8 cellular contexts compared by ENCODE assay signal in the genomic region with DNA sequence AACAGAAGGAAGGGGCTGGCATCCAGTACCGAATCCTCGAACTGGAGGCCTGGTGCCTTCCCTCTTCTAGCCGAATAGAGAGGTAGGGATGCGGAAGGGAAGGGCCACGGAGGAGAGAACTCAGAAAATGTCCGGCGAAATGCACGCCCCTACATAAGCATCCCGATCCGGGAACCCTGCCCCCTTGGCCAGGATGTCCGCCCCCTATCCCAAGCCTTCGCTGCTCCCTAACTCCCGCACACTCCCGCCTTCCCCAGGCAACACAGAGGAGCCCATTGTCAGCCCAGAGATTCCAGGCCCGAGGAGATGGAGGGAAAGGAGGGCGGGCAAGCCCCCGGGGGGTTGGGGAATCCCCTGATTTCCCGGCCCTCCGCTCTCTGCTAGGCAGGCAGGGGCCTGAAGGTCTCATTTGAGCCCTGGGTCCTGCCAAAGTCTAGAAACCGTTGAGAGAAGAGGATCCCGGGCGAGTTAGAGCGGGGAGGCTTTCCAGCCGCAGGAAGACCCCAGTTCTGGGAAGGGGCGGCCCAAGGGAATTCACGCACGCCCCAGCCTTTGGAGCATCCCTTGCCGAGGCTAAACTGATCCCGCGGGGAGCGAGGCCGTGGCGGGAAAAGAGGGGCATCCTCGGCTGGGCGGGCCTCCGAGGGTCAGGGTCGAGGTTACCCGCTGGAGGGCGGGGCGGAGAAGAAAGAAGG. TPM values are rescaled to one million over a fixed set of nuclear protein-coding genes. Genes with fewer than 3 reads are reported as not detected.
A peak's percentile ranks its signal among the peaks of the same experiment; 100 is the strongest.
DNase-seq lines count a peak whose midpoint lies in the region; ATAC-seq and TF ChIP-seq lines count a peak whose summit lies in the region.

No MANE protein-coding gene starts in this region.

- peaks cover 22% of the 10 kb centered on the region for H3K27me3 Mint-ChIP-seq in progenitor cell of endocrine pancreas

- TF ChIP-seq CTCF in progenitor cell of endocrine pancreas (IDR thresholded peaks at IDR 0.05; ENCODE audit: unreplicated experiment) = no peak

- under 1% methylated on average over 40 of the region's 40 CpGs for WGBS in right cardiac atrium

- peak overlapping the region; percentile 69 for H3K27ac ChIP-seq in right cardiac atrium (ENCODE audit: low read length)

- H3K4me3 ChIP-seq in right cardiac atrium (ENCODE audit: low read length) = peak overlapping the region; percentile 70

- H3K9me3 ChIP-seq in right cardiac atrium (ENCODE audit: control insufficient read depth, low read length) = no peaks in the 10 kb centered on the region

- intact Hi-C loops in right cardiac atrium (cut with DNase I) = loop anchor here in 3 of 4 donors (2.0 to 5.0 kb wide), 2 partner anchors 35 to 38 kb away; no protein-coding TSS in a partner anchor

- peak; percentile 45 for DNase-seq in D341Med (ENCODE audit: low spot score)
- peak; percentile 23 for DNase-seq in NAMALWA (ENCODE audit: low spot score)
- peak in 49 of 56 donors; percentile 30 to 81 (median 64) for DNase-seq in amygdala (lab: John Stamatoyannopoulos, UW)
- peak; percentile 76 to 86 (median 82) for DNase-seq in right cardiac atrium
- DNase-seq in progenitor cell of endocrine pancreas (ENCODE audit: low spot score, unreplicated experiment) = no peak

- H3K36me3 Mint-ChIP-seq in progenitor cell of endocrine pancreas (ENCODE audit: insufficient read depth) = peaks cover 5% of the 10 kb centered on the region

- no peaks in the 10 kb centered on the region for H3K27me3 ChIP-seq in right cardiac atrium (ENCODE audit: control insufficient read depth, insufficient read depth)

- H3K27ac Mint-ChIP-seq in progenitor cell of endocrine pancreas = peak overlapping the region; percentile 55

- H3K4me1 ChIP-seq in right cardiac atrium (ENCODE audit: control insufficient read depth, insufficient read depth, low read length) = peaks cover 3% of the 10 kb centered on the region

- no peaks in the 10 kb centered on the region for H3K9me3 Mint-ChIP-seq in progenitor cell of endocrine pancreas (ENCODE audit: low read depth)

- ATAC-seq in right cardiac atrium (peak; percentile 29 to 48), GM18858 (IDR thresholded peaks at IDR 0.05; ENCODE audit: unreplicated experiment) (no peak), HG02642 (IDR thresholded peaks at IDR 0.05; ENCODE audit: poor library complexity, unreplicated experiment) (no peak), GM21786 (IDR thresholded peaks at IDR 0.05; ENCODE audit: unreplicated experiment) (no peak)

- peaks cover 24% of the 10 kb centered on the region for H3K4me1 Mint-ChIP-seq in progenitor cell of endocrine pancreas (ENCODE audit: low read depth)

- H3K4me3 Mint-ChIP-seq in progenitor cell of endocrine pancreas (ENCODE audit: low read depth) = peak overlapping the region; percentile 81

RNA-seq across cellular contexts. Expression of a gene that starts 0.6 kb away (rescaled TPM):
- total RNA-seq in right cardiac atrium = 10 to 100 TPM; 19.8 to 25.8 (median 21.0) TPM
- polyA plus RNA-seq in right cardiac atrium = 15.1 TPM
- 57.3 and 65.3 TPM in 2 replicates for total RNA-seq in progenitor cell of endocrine pancreas

RNA-seq across cellular contexts. Expression of a gene that starts 11.9 kb away (rescaled TPM):
- total RNA-seq in right cardiac atrium (not detected), progenitor cell of endocrine pancreas (not detected in 2 replicates)
- polyA plus RNA-seq in right cardiac atrium = not detected

RNA-seq across cellular contexts. Expression of a gene that starts 27.4 kb away (rescaled TPM):
- total RNA-seq in right cardiac atrium (not detected), progenitor cell of endocrine pancreas (not detected in 2 replicates)
- not detected for polyA plus RNA-seq in right cardiac atrium

RNA-seq across cellular contexts. Expression of a gene that starts 28.9 kb away (rescaled TPM):
- total RNA-seq in right cardiac atrium (10 to 100 TPM; 49.1 to 62.4 (median 56.1) TPM), progenitor cell of endocrine pancreas (103 and 111 TPM in 2 replicates)
- 68.6 TPM for polyA plus RNA-seq in right cardiac atrium

RNA-seq across cellular contexts. Expression of a gene that starts 31.3 kb away (rescaled TPM):
- total RNA-seq in right cardiac atrium (under 1 TPM; 0.28 to 0.63 (median 0.29) TPM), progenitor cell of endocrine pancreas (1.1 and 1.4 TPM in 2 replicates)
- 0.57 TPM for polyA plus RNA-seq in right cardiac atrium

Comparison
In these comparisons a context has a peak if more than half of its experiments do, and no peak if none do; other contexts are left out.
1. ATAC-seq: peak in right cardiac atrium (2 of 2); none in GM18858 (single experiment), HG02642 (single experiment) and GM21786 (single experiment).